ENCODE assay signal across 8 cellular contexts in genomic region chr1:36161656-36162531, GRCh38. TPM values are rescaled to one million over a fixed set of nuclear protein-coding genes. Genes with fewer than 3 reads are reported as not detected.
DNase-seq lines count a peak whose midpoint lies in the region; ATAC-seq and TF ChIP-seq lines count a peak whose summit lies in the region.

No MANE protein-coding gene starts in this region.

- peaks cover 38% of the 10 kb centered on the region for H3K4me1 ChIP-seq in A673 (ENCODE audit: insufficient read depth, low read length, poor library complexity, severe bottlenecking)
- H3K4me1 ChIP-seq in left lung = peaks cover 53 to 89% of the 10 kb centered on the region in 2 donors

- CTCF ChIA-PET in A673 (lab: Charles Lee) (interaction anchor here (0.7 kb wide), 1 partner anchor 26 kb away, joined by 3 read pairs; no protein-coding TSS in a partner anchor), MCF 10A (lab: Yijun Ruan, JAX) (interaction anchor here (0.5 to 8.1 kb wide), 18 partner anchors 9 to 1605 kb away, joined by 3 to 85 read pairs (median 3); partner anchors contain the start of genes THRAP3 and TRAPPC3)

- ATAC-seq in left lung (peak; percentile 78), HG02970 (IDR thresholded peaks at IDR 0.05; ENCODE audit: low FRiP score, unreplicated experiment) (no peak), GM18519 (IDR thresholded peaks at IDR 0.05; ENCODE audit: low FRiP score, unreplicated experiment) (no peak)

- peak overlapping the region; percentile 94 for H3K27ac Mint-ChIP-seq in MCF 10A (ENCODE audit: low read depth, unreplicated experiment)

- peaks cover 67% of the 10 kb centered on the region for H3K4me1 Mint-ChIP-seq in MCF 10A (ENCODE audit: insufficient read depth, unreplicated experiment)

- peaks cover 23% of the 10 kb centered on the region for H3K36me3 Mint-ChIP-seq in MCF 10A (ENCODE audit: insufficient read depth, unreplicated experiment)

- intact Hi-C loops in A673 (cut with micrococcal nuclease; ENCODE audit: unreplicated experiment) = no loop called here
- intact Hi-C loops in MCF 10A (cut with micrococcal nuclease) = loop anchor here (1.0 kb wide), 2 partner anchors 13 to 26 kb away; partner anchors contain the start of gene TRAPPC3
- intact Hi-C loops in left lung (cut with DNase I) = no loop called here

- peak overlapping the region; percentile 93 for H3K27ac ChIP-seq in A673 (ENCODE audit: low read depth, low read length, poor library complexity, severe bottlenecking)
- peak overlapping the region; percentile 87 to 98 for H3K27ac ChIP-seq in left lung

- BruUV-seq in A673 (replicated peaks; lab: Mats Ljungman, UMichigan) (no TSS peak), MCF 10A (replicated peaks; lab: Mats Ljungman, UMichigan) (TSS peak; percentile 89)

- POLR2A ChIA-PET in A673 (lab: Charles Lee; ENCODE audit: low non-redundant PET) (interaction anchor here (0.6 to 1.0 kb wide), 3 partner anchors 10 to 67 kb away, joined by 3 to 4 read pairs (median 4); no protein-coding TSS in a partner anchor), MCF 10A (lab: Yijun Ruan, JAX) (interaction anchor here (0.7 to 6.3 kb wide), 14 partner anchors 9 to 231 kb away, joined by 3 to 94 read pairs (median 4); partner anchors contain the start of genes AGO3, SH3D21, THRAP3 and TRAPPC3)

- DNase-seq in A673 (ENCODE audit: low spot score) (no peak), HFF-Myc (ENCODE audit: extremely low read depth, low read depth) (no peak), T-helper 1 cell (peak in 3 of 5 donors; percentile 38 to 51 (median 47)), MCF 10A (ENCODE audit: unreplicated experiment) (peak; percentile 60), left lung (peak; percentile 82 to 85)
- peak; percentile 12 for DNase-seq in stimulated activated naive CD4-positive, alpha-beta T cell treated with Interleukin-2 at 50 U/mL for 16 hours (lab: John Stamatoyannopoulos, UW)

- H3K36me3 ChIP-seq in A673 (ENCODE audit: insufficient read depth, low read length, poor library complexity, severe bottlenecking) (no peaks in the 10 kb centered on the region), left lung (peaks cover 0 to 24% of the 10 kb centered on the region in 2 donors)

- H3K27me3 Mint-ChIP-seq in MCF 10A (ENCODE audit: insufficient read depth, unreplicated experiment) = no peaks in the 10 kb centered on the region

- H3K27me3 ChIP-seq in A673 (replicated peaks; ENCODE audit: insufficient read depth, low read depth, low read length, poor library complexity) = no peaks in the 10 kb centered on the region
- H3K27me3 ChIP-seq in left lung = no peaks in the 10 kb centered on the region

- H3K4me3 Mint-ChIP-seq in MCF 10A (ENCODE audit: unreplicated experiment) = peak overlapping the region; percentile 66

- no peaks in the 10 kb centered on the region for H3K9me3 Mint-ChIP-seq in MCF 10A (ENCODE audit: unreplicated experiment)

- TF ChIP-seq CTCF in A673 (conservative IDR thresholded peaks at IDR 0.05; ENCODE audit: low read depth, low read length) (no peak), HFF-Myc (IDR thresholded peaks at IDR 0.05; ENCODE audit: low read depth, low read length, missing control alignments) (no peak), MCF 10A (IDR thresholded peaks at IDR 0.05; ENCODE audit: unreplicated experiment) (no peak), left lung (IDR thresholded peaks at IDR 0.05) (no peak)

- H3K4me3 ChIP-seq in A673 (ENCODE audit: low read depth, low read length, poor library complexity, severe bottlenecking) (peak overlapping the region; percentile 45), HFF-Myc (replicated peaks; ENCODE audit: low read depth, low read length) (peak overlapping the region; percentile 52), left lung (peak overlapping the region in 1 of 2 donors; percentile 43)

- H3K9me3 ChIP-seq in A673 (ENCODE audit: low read depth, low read length, poor library complexity, severe bottlenecking) = no peaks in the 10 kb centered on the region
- no peaks in the 10 kb centered on the region for H3K9me3 ChIP-seq in left lung

RNA-seq across cellular contexts. Expression of gene MAP7D1, which starts 5.9 kb away (rescaled TPM):
- 192 and 206 TPM in 2 replicates for total RNA-seq in A673 (2021)
- 131 and 170 TPM in 2 replicates for total RNA-seq in MCF 10A (2022)
- total RNA-seq in left lung = 100 to 1,000 TPM; 123 to 147 TPM

RNA-seq across cellular contexts. Expression of gene TRAPPC3, which starts 12.6 kb away (rescaled TPM):
- total RNA-seq in A673 (2021) (86.5 and 86.6 TPM in 2 replicates), MCF 10A (2022) (72.8 and 75.5 TPM in 2 replicates), left lung (10 to 100 TPM; 66.0 to 71.4 TPM)

RNA-seq across cellular contexts. Expression of gene COL8A2, which starts 36.9 kb away (rescaled TPM):
- 0.22 and 0.24 TPM in 2 replicates for total RNA-seq in A673 (2021)
- not detected in 2 replicates for total RNA-seq in MCF 10A (2022)
- total RNA-seq in left lung = 1 to 10 TPM; 7.0 to 8.4 TPM

Comparison
In these comparisons a context has a peak if more than half of its experiments do, and no peak if none do; other contexts are left out.
1. DNase-seq: peak in T-helper 1 cell (3 of 5), MCF 10A (single experiment), left lung (2 of 2) and stimulated activated naive CD4-positive, alpha-beta T cell treated with Interleukin-2 at 50 U/mL for 16 hours (single experiment); none in A673 (single experiment) and HFF-Myc (single experiment).